In genomic region chr2:11160256-11160655, GRCh38 we compare ENCODE assay signal across 18 cellular contexts. TPM values are rescaled to one million over a fixed set of nuclear protein-coding genes. Genes with fewer than 3 reads are reported as not detected.
DNase-seq lines count a peak whose midpoint lies in the region; ATAC-seq and TF ChIP-seq lines count a peak whose summit lies in the region.
"Had no signal": no experiment of that assay in that cellular context is flagged by ENCODE, and none has a peak within 500 bp of the region (broad histone marks: within the 10 kb centered on the region; RNA-seq: fewer than 3 reads in every experiment).

No MANE protein-coding gene starts in this region.

- TF ChIP-seq CTCF in GM13977 (IDR thresholded peaks at IDR 0.05; ENCODE audit: extremely low read depth, insufficient read depth, missing control alignments) = no peak
- no peak for TF ChIP-seq CTCF in neural crest cell (conservative IDR thresholded peaks at IDR 0.05)

- peaks cover 11% of the 10 kb centered on the region for H3K4me1 Mint-ChIP-seq in activated CD4-positive, alpha-beta T cell treated with anti-CD3 and anti-CD28 coated beads, Interleukin-2, amount 10 ng/mL, durations not matched to agents 24 days and 14 days
- H3K4me1 Mint-ChIP-seq in activated T-helper 1 cell treated with anti-CD3 and anti-CD28 coated beads, Interleukin-12 subunit alpha, Interleukin-12 subunit beta, Interleukin-2, Interleukin-4 antibody, amounts not matched to agents 30 ng/mL and 10 ng/mL and 1 ng/mL, durations not matched to agents 14 hours and 24 hours and 36 hours (ENCODE audit: low read depth) = peaks cover 14% of the 10 kb centered on the region
- peaks cover 18% of the 10 kb centered on the region for H3K4me1 Mint-ChIP-seq in neural crest cell
- peaks cover 29 to 34% of the 10 kb centered on the region in 2 donors for H3K4me1 Mint-ChIP-seq in effector memory CD8-positive, alpha-beta T cell (ENCODE audit: low read depth in 2 of 2)

- no peak for ATAC-seq in effector memory CD8-positive, alpha-beta T cell (replicated peaks)
- ATAC-seq: right cardiac atrium had no signal

- H3K4me3 Mint-ChIP-seq in activated CD4-positive, alpha-beta T cell treated with anti-CD3 and anti-CD28 coated beads, Interleukin-2, amount 10 ng/mL, durations not matched to agents 24 days and 14 days = no peak overlapping the region
- no peak overlapping the region for H3K4me3 Mint-ChIP-seq in activated T-helper 1 cell treated with anti-CD3 and anti-CD28 coated beads, Interleukin-12 subunit alpha, Interleukin-12 subunit beta, Interleukin-2, Interleukin-4 antibody, amounts not matched to agents 30 ng/mL and 10 ng/mL and 1 ng/mL, durations not matched to agents 14 hours and 24 hours and 36 hours
- H3K4me3 Mint-ChIP-seq in neural crest cell = no peak overlapping the region
- peak overlapping the region in 1 of 2 donors; percentile 66 for H3K4me3 Mint-ChIP-seq in effector memory CD8-positive, alpha-beta T cell

- intact Hi-C loops in activated CD4-positive, alpha-beta T cell treated with anti-CD3 and anti-CD28 coated beads, Interleukin-2, amount 10 ng/mL, durations not matched to agents 24 days and 14 days (cut with micrococcal nuclease) = no loop called here
- intact Hi-C loops in activated T-helper 1 cell treated with anti-CD3 and anti-CD28 coated beads, Interleukin-12 subunit alpha, Interleukin-12 subunit beta, Interleukin-2, Interleukin-4 antibody, amounts not matched to agents 30 ng/mL and 10 ng/mL and 1 ng/mL, durations not matched to agents 14 hours and 24 hours and 36 hours (cut with micrococcal nuclease) = no loop called here

- no peak for DNase-seq in activated CD4-positive, alpha-beta T cell treated with anti-CD3 and anti-CD28 coated beads, Interleukin-2, amount 10 ng/mL, durations not matched to agents 24 days and 14 days
- no peak for DNase-seq in activated CD4-positive, alpha-beta T cell treated with anti-CD3 and anti-CD28 coated beads for 4 hours
- DNase-seq in GM13977 (ENCODE audit: low spot score) (peak; percentile 8), neural crest cell (ENCODE audit: low read depth, low spot score) (no peak), NCI-H1930 (lab: John Stamatoyannopoulos, UW) (no peak), KG1 (lab: John Stamatoyannopoulos, UW) (no peak)
- DNase-seq in activated T-helper 1 cell treated with anti-CD3 and anti-CD28 coated beads, Interleukin-12 subunit alpha, Interleukin-12 subunit beta, Interleukin-2, Interleukin-4 antibody, amounts not matched to agents 30 ng/mL and 10 ng/mL and 1 ng/mL, durations not matched to agents 14 hours and 24 hours and 36 hours (ENCODE audit: low spot score) = no peak
- no peak for DNase-seq in effector memory CD8-positive, alpha-beta T cell
- DNase-seq: 8988T; activated CD4-positive, alpha-beta T cell treated with anti-CD3 and anti-CD28 coated beads for 1 hour; GM23248; NCI-H1694 treated with DMSO at 0.1 percent for 48 hours; NCI-H2227 treated with DMSO at 0.1 percent for 48 hours; NCI-H748 treated with DMSO at 0.1 percent for 48 hours; nucleus accumbens; right cardiac atrium; Right ventricle myocardium superior; stimulated activated CD4-positive, alpha-beta T cell treated with anti-CD3 and anti-CD28 coated beads, Interleukin-15, amount 100 ng/mL, for 24 hours had no signal

- peaks cover 3% of the 10 kb centered on the region for H3K36me3 Mint-ChIP-seq in activated CD4-positive, alpha-beta T cell treated with anti-CD3 and anti-CD28 coated beads, Interleukin-2, amount 10 ng/mL, durations not matched to agents 24 days and 14 days (ENCODE audit: low read depth)
- H3K36me3 Mint-ChIP-seq in activated T-helper 1 cell treated with anti-CD3 and anti-CD28 coated beads, Interleukin-12 subunit alpha, Interleukin-12 subunit beta, Interleukin-2, Interleukin-4 antibody, amounts not matched to agents 30 ng/mL and 10 ng/mL and 1 ng/mL, durations not matched to agents 14 hours and 24 hours and 36 hours (ENCODE audit: low read depth) = no peaks in the 10 kb centered on the region
- H3K36me3 Mint-ChIP-seq in neural crest cell (ENCODE audit: low read depth) = no peaks in the 10 kb centered on the region
- peaks cover 20% of the 10 kb centered on the region for H3K36me3 Mint-ChIP-seq in effector memory CD8-positive, alpha-beta T cell (ENCODE audit: insufficient read depth)

- H3K27ac Mint-ChIP-seq in activated CD4-positive, alpha-beta T cell treated with anti-CD3 and anti-CD28 coated beads, Interleukin-2, amount 10 ng/mL, durations not matched to agents 24 days and 14 days = peak overlapping the region; percentile 85
- H3K27ac Mint-ChIP-seq in activated T-helper 1 cell treated with anti-CD3 and anti-CD28 coated beads, Interleukin-12 subunit alpha, Interleukin-12 subunit beta, Interleukin-2, Interleukin-4 antibody, amounts not matched to agents 30 ng/mL and 10 ng/mL and 1 ng/mL, durations not matched to agents 14 hours and 24 hours and 36 hours = peak overlapping the region; percentile 23
- peak overlapping the region; percentile 37 for H3K27ac Mint-ChIP-seq in neural crest cell (ENCODE audit: unreplicated experiment)
- H3K27ac Mint-ChIP-seq in effector memory CD8-positive, alpha-beta T cell = peak overlapping the region in 1 of 2 donors; percentile 92

- no peaks in the 10 kb centered on the region for H3K9me3 Mint-ChIP-seq in activated CD4-positive, alpha-beta T cell treated with anti-CD3 and anti-CD28 coated beads, Interleukin-2, amount 10 ng/mL, durations not matched to agents 24 days and 14 days
- H3K9me3 Mint-ChIP-seq in activated T-helper 1 cell treated with anti-CD3 and anti-CD28 coated beads, Interleukin-12 subunit alpha, Interleukin-12 subunit beta, Interleukin-2, Interleukin-4 antibody, amounts not matched to agents 30 ng/mL and 10 ng/mL and 1 ng/mL, durations not matched to agents 14 hours and 24 hours and 36 hours = no peaks in the 10 kb centered on the region
- no peaks in the 10 kb centered on the region for H3K9me3 Mint-ChIP-seq in neural crest cell
- no peaks in the 10 kb centered on the region for H3K9me3 Mint-ChIP-seq in effector memory CD8-positive, alpha-beta T cell

- H3K27me3 Mint-ChIP-seq in activated CD4-positive, alpha-beta T cell treated with anti-CD3 and anti-CD28 coated beads, Interleukin-2, amount 10 ng/mL, durations not matched to agents 24 days and 14 days = no peaks in the 10 kb centered on the region
- no peaks in the 10 kb centered on the region for H3K27me3 Mint-ChIP-seq in activated T-helper 1 cell treated with anti-CD3 and anti-CD28 coated beads, Interleukin-12 subunit alpha, Interleukin-12 subunit beta, Interleukin-2, Interleukin-4 antibody, amounts not matched to agents 30 ng/mL and 10 ng/mL and 1 ng/mL, durations not matched to agents 14 hours and 24 hours and 36 hours (ENCODE audit: insufficient read depth)
- no peaks in the 10 kb centered on the region for H3K27me3 Mint-ChIP-seq in neural crest cell (ENCODE audit: low read depth)
- no peaks in the 10 kb centered on the region for H3K27me3 Mint-ChIP-seq in effector memory CD8-positive, alpha-beta T cell

- in situ Hi-C loops in GM13977 (cut with MboI; ENCODE audit: low pct_unique_long_range_greater_than_20kb, low sequenced_read_pairs, unreplicated experiment) = no loop called here

RNA-seq across cellular contexts. Expression of gene SLC66A3, which starts 5.0 kb away (rescaled TPM):
- 7.6 and 10.4 TPM in 2 replicates for total RNA-seq in activated CD4-positive, alpha-beta T cell treated with anti-CD3 and anti-CD28 coated beads, Interleukin-2, amount 10 ng/mL, durations not matched to agents 24 days and 14 days
- 7.2 and 7.9 TPM in 2 replicates for total RNA-seq in activated T-helper 1 cell treated with anti-CD3 and anti-CD28 coated beads, Interleukin-12 subunit alpha, Interleukin-12 subunit beta, Interleukin-2, Interleukin-4 antibody, amounts not matched to agents 30 ng/mL and 10 ng/mL and 1 ng/mL, durations not matched to agents 14 hours and 24 hours and 36 hours
- total RNA-seq in neural crest cell = 4.6 and 5.1 TPM in 2 replicates
